1 cellular context compared by ENCODE assay signal in genomic region chr22:23153994-23154393, GRCh38.
TF ChIP-seq lines count a peak whose summit lies in the region.

No MANE protein-coding gene starts in this region.

TF ChIP-seq in K562, 482 proteins besides CTCF, POLR2A, EP300 and RAD21:
- no peak for TF ChIP-seq TAF9B (IDR thresholded peaks at IDR 0.05; ENCODE audit: partially characterized antibody)
- 0 out of 2 replicates have a peak, but pooled peaks have one; percentile 9 for TF ChIP-seq BHLHE40 (IDR thresholded peaks at IDR 0.05; ENCODE audit: low read length)
- no peak for TF ChIP-seq NCOR1 (IDR thresholded peaks at IDR 0.05)
TF ChIP-seq in K562: peak in this region for 1.
